In the genomic region with DNA sequence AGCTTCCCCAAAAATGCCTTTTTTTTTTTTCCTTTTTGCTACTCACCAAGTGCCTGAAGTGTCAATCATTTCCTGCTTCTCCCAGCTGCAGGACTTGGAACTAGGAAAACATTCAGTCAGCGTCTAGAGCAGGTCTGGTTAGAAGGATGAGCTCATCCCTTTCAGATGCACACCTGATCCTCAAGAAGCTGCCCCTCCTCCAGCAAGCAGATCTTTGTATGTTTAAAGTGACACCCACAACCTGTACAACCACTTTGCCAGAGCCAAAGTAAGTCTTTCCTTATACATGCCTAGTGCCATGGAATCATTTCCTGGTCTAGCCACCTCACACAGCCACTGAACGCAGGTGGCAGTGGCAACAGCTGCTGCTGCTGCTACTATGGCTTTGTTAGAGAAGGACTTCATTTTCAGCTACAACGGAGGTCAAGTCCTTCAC, we compare ENCODE assay signal across 1 cellular context.
TF ChIP-seq lines count a peak whose summit lies in the region.

No MANE protein-coding gene starts in this region.

TF ChIP-seq in HCT116, 20 proteins besides CTCF, POLR2A, EP300 and RAD21 (continued from another document):
- TF ChIP-seq, protein P1, sequence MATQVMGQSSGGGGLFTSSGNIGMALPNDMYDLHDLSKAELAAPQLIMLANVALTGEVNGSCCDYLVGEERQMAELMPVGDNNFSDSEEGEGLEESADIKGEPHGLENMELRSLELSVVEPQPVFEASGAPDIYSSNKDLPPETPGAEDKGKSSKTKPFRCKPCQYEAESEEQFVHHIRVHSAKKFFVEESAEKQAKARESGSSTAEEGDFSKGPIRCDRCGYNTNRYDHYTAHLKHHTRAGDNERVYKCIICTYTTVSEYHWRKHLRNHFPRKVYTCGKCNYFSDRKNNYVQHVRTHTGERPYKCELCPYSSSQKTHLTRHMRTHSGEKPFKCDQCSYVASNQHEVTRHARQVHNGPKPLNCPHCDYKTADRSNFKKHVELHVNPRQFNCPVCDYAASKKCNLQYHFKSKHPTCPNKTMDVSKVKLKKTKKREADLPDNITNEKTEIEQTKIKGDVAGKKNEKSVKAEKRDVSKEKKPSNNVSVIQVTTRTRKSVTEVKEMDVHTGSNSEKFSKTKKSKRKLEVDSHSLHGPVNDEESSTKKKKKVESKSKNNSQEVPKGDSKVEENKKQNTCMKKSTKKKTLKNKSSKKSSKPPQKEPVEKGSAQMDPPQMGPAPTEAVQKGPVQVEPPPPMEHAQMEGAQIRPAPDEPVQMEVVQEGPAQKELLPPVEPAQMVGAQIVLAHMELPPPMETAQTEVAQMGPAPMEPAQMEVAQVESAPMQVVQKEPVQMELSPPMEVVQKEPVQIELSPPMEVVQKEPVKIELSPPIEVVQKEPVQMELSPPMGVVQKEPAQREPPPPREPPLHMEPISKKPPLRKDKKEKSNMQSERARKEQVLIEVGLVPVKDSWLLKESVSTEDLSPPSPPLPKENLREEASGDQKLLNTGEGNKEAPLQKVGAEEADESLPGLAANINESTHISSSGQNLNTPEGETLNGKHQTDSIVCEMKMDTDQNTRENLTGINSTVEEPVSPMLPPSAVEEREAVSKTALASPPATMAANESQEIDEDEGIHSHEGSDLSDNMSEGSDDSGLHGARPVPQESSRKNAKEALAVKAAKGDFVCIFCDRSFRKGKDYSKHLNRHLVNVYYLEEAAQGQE (IDR thresholded peaks at IDR 0.05; ENCODE audit: low read depth), result no peak
- peak; percentile 24; the same call in 1 of the 2 replicates for TF ChIP-seq POLR2AphosphoS5 (IDR thresholded peaks at IDR 0.05; ENCODE audit: low read depth, low read length)
- no peak for TF ChIP-seq TCF7L2 (IDR thresholded peaks at IDR 0.05; ENCODE audit: borderline replicate concordance, extremely low read depth, insufficient read depth, insufficient read length)
- peak; percentile 69 for TF ChIP-seq JUND (IDR thresholded peaks at IDR 0.05)
- peak; percentile 76 for TF ChIP-seq CBX3 (IDR thresholded peaks at IDR 0.05; ENCODE audit: low read depth)
- TF ChIP-seq CEBPB (IDR thresholded peaks at IDR 0.05; ENCODE audit: low read depth), result no peak
- no peak for TF ChIP-seq YY1 (IDR thresholded peaks at IDR 0.05; ENCODE audit: extremely low read depth, insufficient replicate concordance, low read depth, low read length)
- no peak for TF ChIP-seq FOSL1 (IDR thresholded peaks at IDR 0.05; ENCODE audit: low read depth)
TF ChIP-seq in HCT116: peak in this region for 5.
